In the genomic region with DNA sequence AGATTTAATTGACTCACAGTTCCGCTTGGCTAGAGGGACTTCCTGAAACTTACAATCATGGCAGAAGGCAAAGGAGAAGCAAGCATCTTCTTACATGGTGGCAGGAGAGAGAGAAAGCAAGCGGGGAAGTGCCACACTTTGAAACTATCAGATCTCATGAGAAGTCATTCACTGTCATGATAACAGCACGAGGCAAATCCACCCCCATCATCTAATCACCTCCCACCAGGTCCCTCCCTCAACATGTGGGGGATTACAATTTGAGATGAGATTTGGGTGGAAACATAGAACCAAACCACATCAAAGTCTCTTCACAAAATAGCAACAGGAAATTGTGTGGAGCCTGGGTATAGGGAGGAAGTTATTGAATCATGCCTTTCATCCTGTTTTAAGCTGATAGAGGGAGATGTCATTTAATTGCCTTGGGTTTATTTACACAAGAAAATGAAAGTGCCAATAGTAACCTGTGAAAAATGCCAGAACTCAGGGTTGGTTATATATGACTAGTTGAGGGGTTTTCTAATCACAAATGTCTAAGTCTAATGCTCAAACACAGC, we compare ENCODE assay signal across 10 cellular contexts.
A peak's percentile ranks its signal among the peaks of the same experiment; 100 is the strongest.
DNase-seq lines count a peak whose midpoint lies in the region; ATAC-seq, FAIRE-seq and TF ChIP-seq lines count a peak whose summit lies in the region.
"Had no signal": no experiment of that assay in that cellular context is flagged by ENCODE, and none has a peak within 500 bp of the region (broad histone marks: within the 10 kb centered on the region; RNA-seq: fewer than 3 reads in every experiment).

No MANE protein-coding gene starts in this region.

- no peaks in the 10 kb centered on the region for H3K27me3 ChIP-seq in bronchial epithelial cell (ENCODE audit: control insufficient read depth, insufficient read depth, low read length)
- H3K27me3 ChIP-seq in colonic mucosa: no peaks in the 10 kb centered on the region
- H3K27me3 ChIP-seq in upper lobe of right lung: no peaks in the 10 kb centered on the region

- H3K4me1 ChIP-seq in colonic mucosa (no peaks in the 10 kb centered on the region), upper lobe of right lung (peaks cover 9% of the 10 kb centered on the region)

- no peak for ATAC-seq in HG03354 (IDR thresholded peaks at IDR 0.05; ENCODE audit: poor library complexity, severe bottlenecking, unreplicated experiment)
- no peak for ATAC-seq in upper lobe of right lung
- ATAC-seq: stimulated activated memory B cell treated with anti-CD40 and anti-IgM and Interleukin-4, amounts not matched to agents 10 μg/mL and 1 μg/mL and 100 μg/mL, for 72 hours had no signal

- no peak overlapping the region for H3K9ac ChIP-seq in colonic mucosa (ENCODE audit: low read depth in 2 of 2, low read length in 2 of 2)

- intact Hi-C loops in colonic mucosa (cut with DNase I) (no loop called here), upper lobe of right lung (cut with DNase I) (no loop called here)

- H3K36me3 ChIP-seq in bronchial epithelial cell (ENCODE audit: control insufficient read depth, insufficient read depth, low read length) (no peaks in the 10 kb centered on the region), colonic mucosa (no peaks in the 10 kb centered on the region), upper lobe of right lung (no peaks in the 10 kb centered on the region)

- no peak for FAIRE-seq in bronchial epithelial cell (lab: Jason Lieb, UNC)

- peak; percentile 19 for DNase-seq in H4 (ENCODE audit: low spot score)
- DNase-seq in activated CD4-positive, alpha-beta T cell treated with anti-CD3 and anti-CD28 coated beads for 4 hours: peak; percentile 56 to 60
- peak; percentile 77 for DNase-seq in bronchial epithelial cell (ENCODE audit: low read depth)
- DNase-seq in stimulated activated CD4-positive, alpha-beta T cell treated with anti-CD3 and anti-CD28 coated beads, Interleukin-1b, Interleukin-23, amount 100 ng/mL, for 1 hour (ENCODE audit: low read depth in 2 of 2): peak; percentile 13 to 17
- no peak for DNase-seq in colonic mucosa
- DNase-seq in AG08395 (ENCODE audit: low spot score): no peak
- DNase-seq in upper lobe of right lung: no peak
- DNase-seq: mammary epithelial cell had no signal

- H3K4me3 ChIP-seq in bronchial epithelial cell (ENCODE audit: low read depth, low read length) (no peak overlapping the region), colonic mucosa (no peak overlapping the region), upper lobe of right lung (no peak overlapping the region)

- no peaks in the 10 kb centered on the region for H3K9me3 ChIP-seq in colonic mucosa
- H3K9me3 ChIP-seq in upper lobe of right lung: no peaks in the 10 kb centered on the region

- TF ChIP-seq CTCF in bronchial epithelial cell (IDR thresholded peaks at IDR 0.05; ENCODE audit: insufficient read depth, low read length, severe bottlenecking) (no peak), colonic mucosa (IDR thresholded peaks at IDR 0.05) (no peak), upper lobe of right lung (IDR thresholded peaks at IDR 0.05) (no peak)

- H3K27ac ChIP-seq in colonic mucosa (no peak overlapping the region), upper lobe of right lung (no peak overlapping the region)

Comparison
In these comparisons a context has a peak if more than half of its experiments do, and no peak if none do; other contexts are left out.
1. DNase-seq: peak in H4 (single experiment), activated CD4-positive, alpha-beta T cell treated with anti-CD3 and anti-CD28 coated beads for 4 hours (2 of 2), bronchial epithelial cell (single experiment) and stimulated activated CD4-positive, alpha-beta T cell treated with anti-CD3 and anti-CD28 coated beads, Interleukin-1b, Interleukin-23, amount 100 ng/mL, for 1 hour (2 of 2); none in colonic mucosa (single experiment), AG08395 (single experiment) and upper lobe of right lung (single experiment).